In genomic region chr1:86998280-86998679, GRCh38 we compare ENCODE assay signal across 28 cellular contexts.
"Had no signal": no experiment of that assay in that cellular context is flagged by ENCODE, and none has a peak within 500 bp of the region (broad histone marks: within the 10 kb centered on the region; RNA-seq: fewer than 3 reads in every experiment).

No MANE protein-coding gene starts in this region.

- H3K9me3 Mint-ChIP-seq: activated B cell treated with CpG ODN at 0.5 μM for 24 hours; activated CD4-positive, alpha-beta memory T cell treated with anti-CD3 and anti-CD28 coated beads, Interleukin-2, amount 10 ng/mL, durations not matched to agents 7 days and 5 days; activated naive CD4-positive, alpha-beta T cell treated with anti-CD3 and anti-CD28 coated beads, Interleukin-2, amount 10 ng/mL, durations not matched to agents 7 days and 5 days; activated naive CD4-positive, alpha-beta T cell treated with anti-CD3 and anti-CD28 coated beads, Interleukin-2, amount 50 U/mL, for 72 hours; effector memory CD8-positive, alpha-beta T cell; T-helper 2 cell treated with Interferon-gamma antibody and Interleukin-4, amounts not matched to agents 5 μg/mL and 100 μg/mL, for 36 hours had no signal

- H2AFZ ChIP-seq: hepatocyte had no signal

- H3K4me3 Mint-ChIP-seq: activated B cell treated with CpG ODN at 0.5 μM for 24 hours; activated CD4-positive, alpha-beta memory T cell treated with anti-CD3 and anti-CD28 coated beads, Interleukin-2, amount 10 ng/mL, durations not matched to agents 7 days and 5 days; activated CD4-positive, alpha-beta T cell treated with anti-CD3 and anti-CD28 coated beads, Interleukin-2, amount 10 ng/mL, durations not matched to agents 7 days and 5 days; activated naive CD4-positive, alpha-beta T cell treated with anti-CD3 and anti-CD28 coated beads, Interleukin-2, amount 10 ng/mL, durations not matched to agents 7 days and 5 days; activated naive CD8-positive, alpha-beta T cell treated with anti-CD3 and anti-CD28 coated beads, Interleukin-2, amount 10 ng/mL, durations not matched to agents 7 days and 5 days; effector memory CD8-positive, alpha-beta T cell; T-helper 17 cell; T-helper 2 cell treated with Interferon-gamma antibody and Interleukin-4, amounts not matched to agents 5 μg/mL and 100 μg/mL, for 36 hours had no signal

- H3K4me3 ChIP-seq: esophagus muscularis mucosa, gastroesophageal sphincter, heart right ventricle, hepatocyte had no signal

- H3K27ac ChIP-seq: esophagus muscularis mucosa, foreskin keratinocyte, gastroesophageal sphincter, heart right ventricle, hepatocyte, WERI-Rb-1 had no signal

- H3K4me1 Mint-ChIP-seq: activated CD4-positive, alpha-beta memory T cell treated with anti-CD3 and anti-CD28 coated beads, Interleukin-2, amount 10 ng/mL, durations not matched to agents 7 days and 5 days; activated CD4-positive, alpha-beta T cell treated with anti-CD3 and anti-CD28 coated beads, Interleukin-2, amount 10 ng/mL, durations not matched to agents 7 days and 5 days; activated naive CD4-positive, alpha-beta T cell treated with anti-CD3 and anti-CD28 coated beads, Interleukin-2, amount 10 ng/mL, durations not matched to agents 7 days and 5 days; activated naive CD8-positive, alpha-beta T cell treated with anti-CD3 and anti-CD28 coated beads, Interleukin-2, amount 10 ng/mL, durations not matched to agents 7 days and 5 days had no signal

- H3K27me3 ChIP-seq: esophagus muscularis mucosa, foreskin keratinocyte, gastroesophageal sphincter, heart right ventricle, hepatocyte had no signal

- H3K36me3 ChIP-seq: esophagus muscularis mucosa, gastroesophageal sphincter, heart right ventricle, WERI-Rb-1 had no signal

- H3K27ac Mint-ChIP-seq: activated B cell treated with CpG ODN at 0.5 μM for 24 hours; activated CD4-positive, alpha-beta memory T cell treated with anti-CD3 and anti-CD28 coated beads, Interleukin-2, amount 10 ng/mL, durations not matched to agents 7 days and 5 days; activated CD4-positive, alpha-beta T cell treated with anti-CD3 and anti-CD28 coated beads, Interleukin-2, amount 10 ng/mL, durations not matched to agents 7 days and 5 days; activated naive CD4-positive, alpha-beta T cell treated with anti-CD3 and anti-CD28 coated beads, Interleukin-2, amount 10 ng/mL, durations not matched to agents 7 days and 5 days; activated naive CD4-positive, alpha-beta T cell treated with anti-CD3 and anti-CD28 coated beads, Interleukin-2, amount 50 U/mL, for 72 hours; activated naive CD8-positive, alpha-beta T cell treated with anti-CD3 and anti-CD28 coated beads, Interleukin-2, amount 10 ng/mL, durations not matched to agents 7 days and 5 days; effector memory CD8-positive, alpha-beta T cell; T-helper 17 cell; T-helper 2 cell treated with Interferon-gamma antibody and Interleukin-4, amounts not matched to agents 5 μg/mL and 100 μg/mL, for 36 hours had no signal

- H3K4me2 ChIP-seq: hepatocyte had no signal

- DNase-seq: activated B cell treated with CpG ODN at 0.5 μM for 24 hours; activated CD4-positive, alpha-beta memory T cell treated with anti-CD3 and anti-CD28 coated beads, Interleukin-2, amount 10 ng/mL, durations not matched to agents 7 days and 5 days; activated CD4-positive, alpha-beta T cell treated with anti-CD3 and anti-CD28 coated beads for 4 hours; activated CD4-positive, alpha-beta T cell treated with anti-CD3 and anti-CD28 coated beads, Interleukin-2, amount 10 ng/mL, durations not matched to agents 7 days and 5 days; activated CD4-positive, alpha-beta T cell treated with anti-CD3 and anti-CD28 coated beads, Interleukin-2, amount 50 U/mL, for 4 hours; activated CD8-positive, alpha-beta memory T cell treated with anti-CD3 and anti-CD28 coated beads for 24 hours; activated gamma-delta T cell; activated naive CD4-positive, alpha-beta T cell; activated naive CD4-positive, alpha-beta T cell treated with anti-CD3 and anti-CD28 coated beads, Interleukin-2, amount 10 ng/mL, durations not matched to agents 7 days and 5 days; activated naive CD8-positive, alpha-beta T cell treated with anti-CD3 and anti-CD28 coated beads, Interleukin-2, amount 10 ng/mL, durations not matched to agents 7 days and 5 days; activated T-cell treated with anti-CD3 and anti-CD28 coated beads, Interleukin-2, amount 50 U/mL, for 48 hours; amniotic stem cell; anterior cingulate cortex; cortex of kidney; dermis blood vessel endothelial cell; effector CD4-positive, alpha-beta T cell; effector memory CD8-positive, alpha-beta T cell; heart right ventricle; T-helper 1 cell; T-helper 17 cell; T1000; WERI-Rb-1 had no signal

- ATAC-seq: effector memory CD8-positive, alpha-beta T cell; gastroesophageal sphincter; heart right ventricle; T-helper 17 cell had no signal

- H3K27me3 Mint-ChIP-seq: activated B cell treated with CpG ODN at 0.5 μM for 24 hours; activated CD4-positive, alpha-beta memory T cell treated with anti-CD3 and anti-CD28 coated beads, Interleukin-2, amount 10 ng/mL, durations not matched to agents 7 days and 5 days; activated CD4-positive, alpha-beta T cell treated with anti-CD3 and anti-CD28 coated beads, Interleukin-2, amount 10 ng/mL, durations not matched to agents 7 days and 5 days; activated naive CD4-positive, alpha-beta T cell treated with anti-CD3 and anti-CD28 coated beads, Interleukin-2, amount 10 ng/mL, durations not matched to agents 7 days and 5 days; activated naive CD8-positive, alpha-beta T cell treated with anti-CD3 and anti-CD28 coated beads, Interleukin-2, amount 10 ng/mL, durations not matched to agents 7 days and 5 days; effector memory CD8-positive, alpha-beta T cell; T-helper 17 cell had no signal

- H3K4me1 ChIP-seq: esophagus muscularis mucosa, gastroesophageal sphincter had no signal

- H3K9me3 ChIP-seq: esophagus muscularis mucosa, gastroesophageal sphincter, heart right ventricle had no signal
